In the genomic region with DNA sequence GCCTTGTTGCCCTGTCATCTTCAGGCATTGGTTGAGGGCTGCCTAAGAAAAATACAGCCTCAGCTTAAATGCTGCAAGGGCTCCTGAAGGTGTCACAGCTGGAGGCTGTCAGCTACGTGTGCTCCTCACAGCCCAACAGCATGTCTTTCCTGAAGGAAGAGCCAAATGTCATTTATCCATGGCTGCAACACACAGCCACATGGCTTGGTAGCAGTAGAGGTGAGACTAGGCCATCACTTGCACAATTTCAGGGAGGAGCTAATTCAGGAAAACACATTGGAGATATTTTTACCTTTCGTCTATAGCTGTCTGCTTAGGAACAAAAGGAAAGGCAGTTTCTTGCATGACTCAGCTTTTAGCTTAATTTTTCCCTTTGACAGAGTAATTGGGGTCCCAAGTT, we compare ENCODE assay signal across 17 cellular contexts.
A peak's percentile ranks its signal among the peaks of the same experiment; 100 is the strongest.
DNase-seq lines count a peak whose midpoint lies in the region; ATAC-seq and TF ChIP-seq lines count a peak whose summit lies in the region.
"Had no signal": no experiment of that assay in that cellular context is flagged by ENCODE, and none has a peak within 500 bp of the region (broad histone marks: within the 10 kb centered on the region; RNA-seq: fewer than 3 reads in every experiment).

No MANE protein-coding gene starts in this region.

- POLR2A ChIA-PET in CD8-positive, alpha-beta T cell (lab: Charles Lee) = no interaction called here

- H3K36me3 ChIP-seq in CD8-positive, alpha-beta T cell (ENCODE audit: insufficient read depth, low read length) = no peaks in the 10 kb centered on the region
- H3K36me3 ChIP-seq in Loucy (ENCODE audit: insufficient read depth, low read length) (no peaks in the 10 kb centered on the region), esophagus muscularis mucosa (no peaks in the 10 kb centered on the region), suprapubic skin (no peaks in the 10 kb centered on the region)

- TF ChIP-seq EP300 in esophagus muscularis mucosa (IDR thresholded peaks at IDR 0.05) (no peak), suprapubic skin (IDR thresholded peaks at IDR 0.05) (no peak)

- no peaks in the 10 kb centered on the region for H3K79me2 ChIP-seq in Loucy (ENCODE audit: insufficient read depth, low read length)

- no peak overlapping the region for H3K4me3 ChIP-seq in CD8-positive, alpha-beta T cell (ENCODE audit: low read depth, low read length)
- H3K4me3 ChIP-seq in Loucy (ENCODE audit: low read length, poor library complexity, severe bottlenecking) = no peak overlapping the region
- no peak overlapping the region for H3K4me3 ChIP-seq in esophagus muscularis mucosa
- H3K4me3 ChIP-seq in suprapubic skin = no peak overlapping the region
- H3K4me3 ChIP-seq: SK-N-MC had no signal

- CTCF ChIA-PET in CD8-positive, alpha-beta T cell (lab: Charles Lee) = no interaction called here

- H3K4me2 ChIP-seq in Loucy (ENCODE audit: low read depth, low read length, poor library complexity, severe bottlenecking) = no peak overlapping the region

- no peaks in the 10 kb centered on the region for H3K36me3 Mint-ChIP-seq in CD8-positive, alpha-beta T cell

- no peak for DNase-seq in CD8-positive, alpha-beta T cell
- peak; percentile 24 for DNase-seq in esophagus muscularis mucosa (ENCODE audit: extremely low spot score)
- peak; percentile 44 for DNase-seq in renal cortical epithelial cell (ENCODE audit: low read depth)
- DNase-seq in EL = no peak
- no peak for DNase-seq in suprapubic skin (ENCODE audit: low spot score in 2 of 2)
- no peak for DNase-seq in effector CD8-positive, alpha-beta T cell (lab: John Stamatoyannopoulos, UW)
- DNase-seq: DMS 273 treated with DMSO at 0.1 percent for 48 hours; HFFc6; Karpas-422; NCI-H1436; NCI-H2081; NCI-H226; NCI-H69; NK-92 treated with Interleukin-12 subunit alpha and Interleukin-12 subunit beta, amount 100 ng/mL, for 24 hours; OCI-M1 had no signal

- H3K4me1 ChIP-seq in CD8-positive, alpha-beta T cell (ENCODE audit: insufficient read depth, low read length) = no peaks in the 10 kb centered on the region
- peaks cover 14% of the 10 kb centered on the region for H3K4me1 ChIP-seq in Loucy (ENCODE audit: insufficient read depth, low read length, poor library complexity, severe bottlenecking)
- H3K4me1 ChIP-seq in esophagus muscularis mucosa = peaks cover 0 to 21% (median 10%) of the 10 kb centered on the region in 4 donors
- H3K4me1 ChIP-seq in suprapubic skin = peaks cover 32% of the 10 kb centered on the region

- H3K4me1 Mint-ChIP-seq in CD8-positive, alpha-beta T cell (ENCODE audit: low read depth) = no peaks in the 10 kb centered on the region

- no peaks in the 10 kb centered on the region for H4K20me1 ChIP-seq in Loucy (ENCODE audit: insufficient read depth, low read length, poor library complexity, severe bottlenecking)

- H3K27ac Mint-ChIP-seq in CD8-positive, alpha-beta T cell = peak overlapping the region; percentile 29

- no peak for TF ChIP-seq CTCF in CD8-positive, alpha-beta T cell (IDR thresholded peaks at IDR 0.05)
- TF ChIP-seq CTCF in Loucy (conservative IDR thresholded peaks at IDR 0.05; ENCODE audit: low read length) (no peak), esophagus muscularis mucosa (IDR thresholded peaks at IDR 0.05) (no peak), suprapubic skin (IDR thresholded peaks at IDR 0.05) (no peak)

- H3K27me3 ChIP-seq in CD8-positive, alpha-beta T cell (ENCODE audit: insufficient read depth, low read length) = no peaks in the 10 kb centered on the region
- H3K27me3 ChIP-seq in Loucy (ENCODE audit: insufficient read depth, low read length, poor library complexity, severe bottlenecking) = no peaks in the 10 kb centered on the region
- no peaks in the 10 kb centered on the region for H3K27me3 ChIP-seq in esophagus muscularis mucosa
- no peaks in the 10 kb centered on the region for H3K27me3 ChIP-seq in suprapubic skin

- WGBS in esophagus muscularis mucosa = 70% methylated on average over 2 of the region's 2 CpGs
- WGBS in suprapubic skin = 95% methylated on average over 2 of the region's 2 CpGs

- no peak overlapping the region for H3K27ac ChIP-seq in CD8-positive, alpha-beta T cell (ENCODE audit: low read depth, low read length)
- no peak overlapping the region for H3K27ac ChIP-seq in esophagus muscularis mucosa (replicated peaks in 1 of 4)
- no peak overlapping the region for H3K27ac ChIP-seq in suprapubic skin
- H3K27ac ChIP-seq: SK-N-MC had no signal

- peak overlapping the region; percentile 25; the same call in 1 of the 2 replicates for H2AFZ ChIP-seq in Loucy (ENCODE audit: low read length)

- intact Hi-C loops in CD8-positive, alpha-beta T cell (cut with DNase I, micrococcal nuclease) = no loop called here
- intact Hi-C loops in esophagus muscularis mucosa (cut with DNase I) = no loop called here

- H3K9me3 ChIP-seq in CD8-positive, alpha-beta T cell (ENCODE audit: low read length) = no peaks in the 10 kb centered on the region
- H3K9me3 ChIP-seq in Loucy (ENCODE audit: insufficient read depth, low read depth, low read length) (no peaks in the 10 kb centered on the region), esophagus muscularis mucosa (no peaks in the 10 kb centered on the region), suprapubic skin (no peaks in the 10 kb centered on the region)

- no peak overlapping the region for H3K4me3 Mint-ChIP-seq in CD8-positive, alpha-beta T cell
- H3K4me3 Mint-ChIP-seq: HFFc6 had no signal

- H3K9me3 Mint-ChIP-seq in CD8-positive, alpha-beta T cell = no peaks in the 10 kb centered on the region
- H3K9me3 Mint-ChIP-seq: HFFc6 had no signal

- no peaks in the 10 kb centered on the region for H3K27me3 Mint-ChIP-seq in CD8-positive, alpha-beta T cell (ENCODE audit: low read depth)

- H3K9ac ChIP-seq in Loucy (ENCODE audit: low read depth, low read length, poor library complexity, severe bottlenecking) = no peak overlapping the region

- TF ChIP-seq POLR2A in esophagus muscularis mucosa (IDR thresholded peaks at IDR 0.05; ENCODE audit: low read depth) (no peak), suprapubic skin (IDR thresholded peaks at IDR 0.05) (no peak)

- ATAC-seq in CD8-positive, alpha-beta T cell = no peak

- H3F3A ChIP-seq in Loucy (ENCODE audit: low read depth) = no peaks in the 10 kb centered on the region

- no peaks in the 10 kb centered on the region for H3K9me2 ChIP-seq in Loucy (replicated peaks; ENCODE audit: low read depth, low read length)

Comparison
In these comparisons a context has a peak if more than half of its experiments do, and no peak if none do; other contexts are left out.
1. DNase-seq: peak in esophagus muscularis mucosa (single experiment) and renal cortical epithelial cell (single experiment); none in CD8-positive, alpha-beta T cell (0 of 7), EL (single experiment), suprapubic skin (0 of 2) and effector CD8-positive, alpha-beta T cell (single experiment).